ENCODE assay signal across 2 cellular contexts in genomic region chr9:106801816-106802215, GRCh38.
TF ChIP-seq lines count a peak whose summit lies in the region.

No MANE protein-coding gene starts in this region.

TF ChIP-seq in A549, 52 proteins besides CTCF, POLR2A, EP300 and RAD21:
- no peak for TF ChIP-seq EHMT2 (IDR thresholded peaks at IDR 0.05; ENCODE audit: low read depth)
- peak; percentile 57 for TF ChIP-seq MAFK (IDR thresholded peaks at IDR 0.05; ENCODE audit: partially characterized antibody)
- no peak for TF ChIP-seq JUNB (IDR thresholded peaks at IDR 0.05)
- TF ChIP-seq FOSL2 (IDR thresholded peaks at IDR 0.05): no peak
- TF ChIP-seq FOSL2 (CRISPR knock-in tag; IDR thresholded peaks at IDR 0.05): peak; percentile 51; the same call in 1 of the 2 replicates

TF ChIP-seq in H1, 55 proteins besides CTCF, POLR2A, EP300 and RAD21:
- TF ChIP-seq RXRA (IDR thresholded peaks at IDR 0.05; ENCODE audit: insufficient read depth, low read depth, low read length) (no peak), E2F6 (IDR thresholded peaks at IDR 0.05) (no peak), RFX5 (IDR thresholded peaks at IDR 0.05; ENCODE audit: borderline replicate concordance, low read depth, low read length) (no peak), KDM5A (IDR thresholded peaks at IDR 0.05; ENCODE audit: low read length) (no peak), EZH2 (IDR thresholded peaks at IDR 0.05; ENCODE audit: low read depth, low read length, severe bottlenecking) (no peak), BACH1 (IDR thresholded peaks at IDR 0.05; ENCODE audit: low read length) (no peak), BCL11A (IDR thresholded peaks at IDR 0.05; ENCODE audit: low read depth in 2 of 2, low read length in 2 of 2) (no peak), MAX (IDR thresholded peaks at IDR 0.05) (no peak)
